ENCODE assay signal across 23 cellular contexts in genomic region chr3:36923981-36924747, GRCh38. TPM values are rescaled to one million over a fixed set of nuclear protein-coding genes. Genes with fewer than 3 reads are reported as not detected.
DNase-seq lines count a peak whose midpoint lies in the region; ATAC-seq and TF ChIP-seq lines count a peak whose summit lies in the region.
"Had no signal": no experiment of that assay in that cellular context is flagged by ENCODE, and none has a peak within 500 bp of the region (broad histone marks: within the 10 kb centered on the region; RNA-seq: fewer than 3 reads in every experiment).

No MANE protein-coding gene starts in this region.

- no peak for ATAC-seq in GM19328 (IDR thresholded peaks at IDR 0.05; ENCODE audit: unreplicated experiment)
- ATAC-seq in HG02884 (IDR thresholded peaks at IDR 0.05; ENCODE audit: unreplicated experiment) = no peak
- ATAC-seq: GM12878 had no signal

- H3K36me3 ChIP-seq in Loucy (ENCODE audit: insufficient read depth, low read length) (no peaks in the 10 kb centered on the region), neural progenitor cell (no peaks in the 10 kb centered on the region)
- H3K36me3 ChIP-seq: brain microvascular endothelial cell, Peyer's patch, stomach, vagina had no signal

- H2AFZ ChIP-seq in Loucy (ENCODE audit: low read length) (peak overlapping the region; percentile 31; the same call in 1 of the 2 replicates), neural progenitor cell (replicated peaks) (peak overlapping the region; percentile 96)

- H3K4me3 ChIP-seq in Loucy (ENCODE audit: low read length, poor library complexity, severe bottlenecking) (no peak overlapping the region), neural progenitor cell (no peak overlapping the region)
- H3K4me3 ChIP-seq: GM12878, lung, Peyer's patch, stomach, vagina had no signal

- H3K4me2 ChIP-seq in Loucy (ENCODE audit: low read depth, low read length, poor library complexity, severe bottlenecking) = no peak overlapping the region
- peak overlapping the region; percentile 64 for H3K4me2 ChIP-seq in neural progenitor cell

- H3K4me1 ChIP-seq in Loucy (ENCODE audit: insufficient read depth, low read length, poor library complexity, severe bottlenecking) (peaks cover 23% of the 10 kb centered on the region), neural progenitor cell (peaks cover 14% of the 10 kb centered on the region)
- H3K4me1 ChIP-seq: vagina had no signal

- H3K4me3 Mint-ChIP-seq in CD14-positive monocyte = peak overlapping the region; percentile 59 to 89
- H3K4me3 Mint-ChIP-seq in dendritic cell treated with granulocyte-macrophage colony-stimulating factor and Interleukin-4, amounts not matched to agents 40 ng/mL and 50 ng/mL, for 4 days = no peak overlapping the region
- H3K4me3 Mint-ChIP-seq in neural progenitor cell = no peak overlapping the region
- H3K4me3 Mint-ChIP-seq: activated CD4-positive, alpha-beta memory T cell treated with anti-CD3 and anti-CD28 coated beads for 36 hours; activated naive CD8-positive, alpha-beta T cell had no signal

- H3K9me3 Mint-ChIP-seq in CD14-positive monocyte (peaks cover 6 to 14% (median 10%) of the 10 kb centered on the region in 7 donors), neural progenitor cell (peaks cover 9% of the 10 kb centered on the region)
- peaks cover 15% of the 10 kb centered on the region for H3K9me3 Mint-ChIP-seq in dendritic cell treated with granulocyte-macrophage colony-stimulating factor and Interleukin-4, amounts not matched to agents 40 ng/mL and 50 ng/mL, for 4 days

- H3K27ac ChIP-seq in neural progenitor cell = no peak overlapping the region
- H3K27ac ChIP-seq: brain microvascular endothelial cell, stomach, vagina had no signal

- H3K27me3 ChIP-seq in Loucy (ENCODE audit: insufficient read depth, low read length, poor library complexity, severe bottlenecking) = no peaks in the 10 kb centered on the region
- no peaks in the 10 kb centered on the region for H3K27me3 ChIP-seq in neural progenitor cell
- H3K27me3 ChIP-seq: brain microvascular endothelial cell, Peyer's patch, stomach, vagina had no signal

- no peaks in the 10 kb centered on the region for H3K9me2 ChIP-seq in Loucy (replicated peaks; ENCODE audit: low read depth, low read length)

- no peaks in the 10 kb centered on the region for H4K20me1 ChIP-seq in Loucy (ENCODE audit: insufficient read depth, low read length, poor library complexity, severe bottlenecking)
- no peaks in the 10 kb centered on the region for H4K20me1 ChIP-seq in neural progenitor cell (ENCODE audit: low read depth)

- H3K27me3 Mint-ChIP-seq in CD14-positive monocyte (ENCODE audit: low read depth in 3 of 3) (peaks cover 0 to 3% (median 0%) of the 10 kb centered on the region in 3 donors), neural progenitor cell (ENCODE audit: insufficient read depth, low read depth) (peaks cover 6% of the 10 kb centered on the region)
- peaks cover 7% of the 10 kb centered on the region for H3K27me3 Mint-ChIP-seq in dendritic cell treated with granulocyte-macrophage colony-stimulating factor and Interleukin-4, amounts not matched to agents 40 ng/mL and 50 ng/mL, for 4 days
- H3K27me3 Mint-ChIP-seq: activated CD4-positive, alpha-beta memory T cell treated with anti-CD3 and anti-CD28 coated beads for 36 hours; activated naive CD8-positive, alpha-beta T cell had no signal

- TF ChIP-seq CTCF in CD14-positive monocyte (IDR thresholded peaks at IDR 0.05) (no peak), Loucy (conservative IDR thresholded peaks at IDR 0.05; ENCODE audit: low read length) (no peak), neural progenitor cell (IDR thresholded peaks at IDR 0.05) (no peak), GM13977 (IDR thresholded peaks at IDR 0.05; ENCODE audit: extremely low read depth, insufficient read depth, missing control alignments) (no peak)

- H3K4me1 Mint-ChIP-seq in CD14-positive monocyte (peaks cover 51% of the 10 kb centered on the region), neural progenitor cell (peaks cover 3% of the 10 kb centered on the region)
- H3K4me1 Mint-ChIP-seq in dendritic cell treated with granulocyte-macrophage colony-stimulating factor and Interleukin-4, amounts not matched to agents 40 ng/mL and 50 ng/mL, for 4 days (ENCODE audit: low read depth) = peaks cover 50% of the 10 kb centered on the region

- no peaks in the 10 kb centered on the region for H3K79me2 ChIP-seq in Loucy (ENCODE audit: insufficient read depth, low read length)
- H3K79me2 ChIP-seq in neural progenitor cell (ENCODE audit: low read depth) = no peaks in the 10 kb centered on the region

- H3K27ac Mint-ChIP-seq in CD14-positive monocyte = peak overlapping the region in 6 of 7 donors; percentile 82 to 94 (median 89)
- H3K27ac Mint-ChIP-seq in dendritic cell treated with granulocyte-macrophage colony-stimulating factor and Interleukin-4, amounts not matched to agents 40 ng/mL and 50 ng/mL, for 4 days = peak overlapping the region; percentile 67
- H3K27ac Mint-ChIP-seq in neural progenitor cell = no peak overlapping the region
- H3K27ac Mint-ChIP-seq: activated CD4-positive, alpha-beta memory T cell treated with anti-CD3 and anti-CD28 coated beads for 36 hours; activated naive CD8-positive, alpha-beta T cell had no signal

- H3K36me3 Mint-ChIP-seq in CD14-positive monocyte (peaks cover 7 to 19% of the 10 kb centered on the region in 2 donors), neural progenitor cell (no peaks in the 10 kb centered on the region)
- H3K36me3 Mint-ChIP-seq in dendritic cell treated with granulocyte-macrophage colony-stimulating factor and Interleukin-4, amounts not matched to agents 40 ng/mL and 50 ng/mL, for 4 days (ENCODE audit: low read depth) = peaks cover 20% of the 10 kb centered on the region

- peaks cover 7% of the 10 kb centered on the region; the same call in 1 of the 2 replicates for H3K9me3 ChIP-seq in Loucy (ENCODE audit: insufficient read depth, low read depth, low read length)
- H3K9me3 ChIP-seq in neural progenitor cell (ENCODE audit: low read depth) = no peaks in the 10 kb centered on the region
- H3K9me3 ChIP-seq: vagina had no signal

- H3K9ac ChIP-seq in Loucy (ENCODE audit: low read depth, low read length, poor library complexity, severe bottlenecking) (no peak overlapping the region), neural progenitor cell (no peak overlapping the region)

- no peaks in the 10 kb centered on the region; the same call in 1 of the 2 replicates for H3F3A ChIP-seq in Loucy (ENCODE audit: low read depth)
- H3F3A ChIP-seq in neural progenitor cell (ENCODE audit: low read depth) = peaks cover 3% of the 10 kb centered on the region

- intact Hi-C loops in CD14-positive monocyte (cut with micrococcal nuclease) = no loop called here
- intact Hi-C loops in dendritic cell treated with granulocyte-macrophage colony-stimulating factor and Interleukin-4, amounts not matched to agents 40 ng/mL and 50 ng/mL, for 4 days (cut with micrococcal nuclease) = no loop called here

- in situ Hi-C loops in GM13977 (cut with MboI; ENCODE audit: low pct_unique_long_range_greater_than_20kb, low sequenced_read_pairs, unreplicated experiment) = no loop called here

- DNase-seq in CD14-positive monocyte (ENCODE audit: low spot score) (no peak), neural progenitor cell (ENCODE audit: low spot score) (peak; percentile 25), HCEC 1CT (no peak), GM13977 (ENCODE audit: low spot score) (no peak)
- DNase-seq: activated CD4-positive, alpha-beta memory T cell treated with anti-CD3 and anti-CD28 coated beads for 36 hours; activated T-cell treated with anti-CD3 and anti-CD28 coated beads, Interleukin-2, amount 50 U/mL, for 48 hours; brain microvascular endothelial cell; COR-L47; cortex of kidney; NCI-H1417; NCI-H2171; NCI-H69; retina; stomach had no signal

RNA-seq across cellular contexts. Expression of gene TRANK1, which starts 20.7 kb away (rescaled TPM):
- polyA plus RNA-seq in CD14-positive monocyte = 1 to 10 TPM; 2.8 to 5.8 TPM
- total RNA-seq in neural progenitor cell (ENCODE audit: low replicate concordance) = 10.5 and 12.1 TPM in 2 replicates

Comparison
In these comparisons a context has a peak if more than half of its experiments do, and no peak if none do; other contexts are left out.
1. H3K4me3 Mint-ChIP-seq: peak in CD14-positive monocyte (2 of 2); none in dendritic cell treated with granulocyte-macrophage colony-stimulating factor and Interleukin-4, amounts not matched to agents 40 ng/mL and 50 ng/mL, for 4 days (single experiment) and neural progenitor cell (single experiment).